In genomic region chr12:25839470-25839869, GRCh38 we compare ENCODE assay signal across 19 cellular contexts.
DNase-seq lines count a peak whose midpoint lies in the region; ATAC-seq and TF ChIP-seq lines count a peak whose summit lies in the region.
"Had no signal": no experiment of that assay in that cellular context is flagged by ENCODE, and none has a peak within 500 bp of the region (broad histone marks: within the 10 kb centered on the region; RNA-seq: fewer than 3 reads in every experiment).

No MANE protein-coding gene starts in this region.

- H3K4me1 ChIP-seq in SJCRH30: no peaks in the 10 kb centered on the region

- no peak for TF ChIP-seq CTCF in choroid plexus epithelial cell (conservative IDR thresholded peaks at IDR 0.05; ENCODE audit: low read depth, low read length)

- DNase-seq in NCI-H1417 (lab: John Stamatoyannopoulos, UW) (peak in 2 of 3 experiments; percentile 17 to 60), NCI-H1417 treated with DMSO at 0.1 percent for 48 hours (lab: John Stamatoyannopoulos, UW) (no peak), NCI-H774 (lab: John Stamatoyannopoulos, UW) (peak; percentile 35), choroid plexus epithelial cell (ENCODE audit: low read depth) (peak; percentile 76), renal cortical epithelial cell (ENCODE audit: low read depth) (peak; percentile 33), NCI-H2171 (lab: John Stamatoyannopoulos, UW) (no peak), SJCRH30 (no peak)
- DNase-seq: 8988T; activated CD4-positive, alpha-beta T cell treated with anti-CD3 and anti-CD28 coated beads, Interleukin-2, amount 50 U/mL, for 1 hour; activated naive CD8-positive, alpha-beta T cell treated with anti-CD3 and anti-CD28 coated beads, Interleukin-2, amount 10 ng/mL, durations not matched to agents 7 days and 5 days; activated T-cell treated with anti-CD3 and anti-CD28 coated beads, Interleukin-2, amount 50 U/mL, for 1 hour; CD4-positive, CD25-positive, alpha-beta regulatory T cell; NCI-H1092 treated with DMSO at 0.1 percent for 48 hours; trophoblast cell had no signal

- H3K4me3 ChIP-seq in choroid plexus epithelial cell (ENCODE audit: low read depth, low read length): no peak overlapping the region
- H3K4me3 ChIP-seq in SJCRH30: no peak overlapping the region
- H3K4me3 ChIP-seq: HAP-1, SJSA1, skin epidermis had no signal

- no peak overlapping the region for H3K27ac ChIP-seq in SJCRH30
- H3K27ac ChIP-seq: SJSA1, skin epidermis had no signal

- no peaks in the 10 kb centered on the region for H3K27me3 ChIP-seq in SJCRH30

- H3K36me3 ChIP-seq in SJCRH30: no peaks in the 10 kb centered on the region
- H3K36me3 ChIP-seq: HAP-1, SJSA1 had no signal

- ATAC-seq in HG03571 (IDR thresholded peaks at IDR 0.05; ENCODE audit: unreplicated experiment): no peak
- ATAC-seq: stimulated activated memory B cell treated with anti-CD40 and anti-IgM and Interleukin-4, amounts not matched to agents 10 μg/mL and 1 μg/mL and 100 μg/mL, for 72 hours had no signal

- H3K9me3 ChIP-seq in SJCRH30 (replicated peaks): no peaks in the 10 kb centered on the region
- H3K9me3 ChIP-seq: HAP-1, SJSA1 had no signal

Comparison
In these comparisons a context has a peak if more than half of its experiments do, and no peak if none do; other contexts are left out.
1. DNase-seq: peak in NCI-H1417 (2 of 3), NCI-H774 (single experiment), choroid plexus epithelial cell (single experiment) and renal cortical epithelial cell (single experiment); none in NCI-H1417 treated with DMSO at 0.1 percent for 48 hours (single experiment), NCI-H2171 (single experiment) and SJCRH30 (0 of 2).